ENCODE assay signal across 9 cellular contexts in genomic region chr17:61393904-61394629, GRCh38. TPM values are rescaled to one million over a fixed set of nuclear protein-coding genes. Genes with fewer than 3 reads are reported as not detected.
A peak's percentile ranks its signal among the peaks of the same experiment; 100 is the strongest.
DNase-seq lines count a peak whose midpoint lies in the region; ATAC-seq and TF ChIP-seq lines count a peak whose summit lies in the region.
"Had no signal": no experiment of that assay in that cellular context is flagged by ENCODE, and none has a peak within 500 bp of the region (broad histone marks: within the 10 kb centered on the region; RNA-seq: fewer than 3 reads in every experiment).

No MANE protein-coding gene starts in this region.

- H3K36me3 Mint-ChIP-seq in GM23338 (ENCODE audit: low read depth): no peaks in the 10 kb centered on the region; the same call in 2 of the 3 replicates

- H3K27ac Mint-ChIP-seq in GM23338: no peak overlapping the region

- H3K4me3 Mint-ChIP-seq in GM23338: peak overlapping the region; percentile 10; the same call in 1 of the 3 replicates

- peaks cover 8% of the 10 kb centered on the region; the same call in 2 of the 3 replicates for H3K9me3 Mint-ChIP-seq in GM23338

- H3K4me1 Mint-ChIP-seq in GM23338: peaks cover 15% of the 10 kb centered on the region

- H3K27me3 ChIP-seq in GM23338 (ENCODE audit: insufficient read depth) (peaks cover 71% of the 10 kb centered on the region), gastrocnemius medialis (peaks cover 35 to 37% (median 36%) of the 10 kb centered on the region in 3 donors)

- DNase-seq in GM23338 (ENCODE audit: low spot score): no peak
- DNase-seq in RPMI7951 (ENCODE audit: low read depth): peak; percentile 57
- peak; percentile 52 to 73 for DNase-seq in foreskin fibroblast
- DNase-seq in gastrocnemius medialis: no peak
- DNase-seq in activated gamma-delta T cell (lab: John Stamatoyannopoulos, UW): no peak
- no peak for DNase-seq in SW480 (ENCODE audit: low spot score)
- no peak for DNase-seq in DMS79 treated with DMSO at 0.1 percent for 48 hours (lab: John Stamatoyannopoulos, UW)
- DNase-seq: erythroblast had no signal

- in situ Hi-C loops in gastrocnemius medialis (cut with MboI; ENCODE audit: low sequenced_read_pairs in 4 of 4): loop anchor here (10.0 to 25.0 kb wide), 5 partner anchors 382 to 682 kb away; no protein-coding TSS in a partner anchor

- H3F3A ChIP-seq in GM23338 (replicated peaks; ENCODE audit: low read depth): no peaks in the 10 kb centered on the region

- TF ChIP-seq CTCF in GM23338 (conservative IDR thresholded peaks at IDR 0.05; ENCODE audit: low read depth in 2 of 2) (no peak), foreskin fibroblast (IDR thresholded peaks at IDR 0.05; ENCODE audit: low read depth, low read length) (no peak), gastrocnemius medialis (IDR thresholded peaks at IDR 0.05 in 4 of 5, conservative IDR thresholded peaks at IDR 0.05 in 1 of 5) (no peak)

- ATAC-seq in GM23338 (no peak), gastrocnemius medialis (no peak), HG02885 (IDR thresholded peaks at IDR 0.05; ENCODE audit: poor library complexity, unreplicated experiment) (no peak)

- no peak overlapping the region for H3K4me2 ChIP-seq in GM23338

- no peaks in the 10 kb centered on the region for H3K9me3 ChIP-seq in gastrocnemius medialis

- no peaks in the 10 kb centered on the region for H3K79me2 ChIP-seq in GM23338 (replicated peaks; ENCODE audit: insufficient read depth)

- H3K4me3 ChIP-seq in GM23338 (no peak overlapping the region), foreskin fibroblast (ENCODE audit: low read depth in 1 of 2, low read length in 2 of 2) (no peak overlapping the region), gastrocnemius medialis (no peak overlapping the region)

- no peak overlapping the region for H2AFZ ChIP-seq in GM23338

- no peaks in the 10 kb centered on the region for H3K36me3 ChIP-seq in GM23338 (ENCODE audit: insufficient read depth)
- no peaks in the 10 kb centered on the region for H3K36me3 ChIP-seq in gastrocnemius medialis

- TF ChIP-seq POLR2A in gastrocnemius medialis (IDR thresholded peaks at IDR 0.05): no peak

- H3K27ac ChIP-seq in GM23338 (ENCODE audit: low read depth): no peak overlapping the region
- peak overlapping the region in 3 of 4 donors; percentile 8 to 24 (median 19) for H3K27ac ChIP-seq in gastrocnemius medialis

- intact Hi-C loops in gastrocnemius medialis (cut with DNase I; ENCODE audit: low total_unique reads): loop anchor here (5.0 to 10.0 kb wide), 3 partner anchors 137 to 392 kb away; no protein-coding TSS in a partner anchor

- peaks cover 64% of the 10 kb centered on the region for H3K27me3 Mint-ChIP-seq in GM23338 (ENCODE audit: insufficient read depth, low read depth, poor library complexity)

- no peaks in the 10 kb centered on the region for H3K9me2 ChIP-seq in GM23338 (ENCODE audit: insufficient read depth)

- no peaks in the 10 kb centered on the region; the same call in 1 of the 2 replicates for H3K4me1 ChIP-seq in GM23338 (ENCODE audit: insufficient read depth)
- peaks cover 20% of the 10 kb centered on the region in 2 donors for H3K4me1 ChIP-seq in gastrocnemius medialis

- peaks cover 9% of the 10 kb centered on the region; the same call in 1 of the 2 replicates for H4K20me1 ChIP-seq in GM23338 (replicated peaks; ENCODE audit: insufficient read depth)

TF ChIP-seq in GM23338, 12 proteins besides CTCF, POLR2A, EP300 and RAD21:
- TF ChIP-seq STAT1 (IDR thresholded peaks at IDR 0.05; ENCODE audit: unreplicated experiment) (no peak), ZNF114 (CRISPR knock-in tag; IDR thresholded peaks at IDR 0.05) (no peak), ZNF331 (CRISPR knock-in tag; IDR thresholded peaks at IDR 0.05; ENCODE audit: low read depth) (no peak), CREB1 (CRISPR knock-in tag; IDR thresholded peaks at IDR 0.05; ENCODE audit: low read depth) (no peak), JUNB (IDR thresholded peaks at IDR 0.05; ENCODE audit: unreplicated experiment) (no peak), NANOG (IDR thresholded peaks at IDR 0.05; ENCODE audit: borderline replicate concordance) (no peak)
- TF ChIP-seq, protein P1, sequence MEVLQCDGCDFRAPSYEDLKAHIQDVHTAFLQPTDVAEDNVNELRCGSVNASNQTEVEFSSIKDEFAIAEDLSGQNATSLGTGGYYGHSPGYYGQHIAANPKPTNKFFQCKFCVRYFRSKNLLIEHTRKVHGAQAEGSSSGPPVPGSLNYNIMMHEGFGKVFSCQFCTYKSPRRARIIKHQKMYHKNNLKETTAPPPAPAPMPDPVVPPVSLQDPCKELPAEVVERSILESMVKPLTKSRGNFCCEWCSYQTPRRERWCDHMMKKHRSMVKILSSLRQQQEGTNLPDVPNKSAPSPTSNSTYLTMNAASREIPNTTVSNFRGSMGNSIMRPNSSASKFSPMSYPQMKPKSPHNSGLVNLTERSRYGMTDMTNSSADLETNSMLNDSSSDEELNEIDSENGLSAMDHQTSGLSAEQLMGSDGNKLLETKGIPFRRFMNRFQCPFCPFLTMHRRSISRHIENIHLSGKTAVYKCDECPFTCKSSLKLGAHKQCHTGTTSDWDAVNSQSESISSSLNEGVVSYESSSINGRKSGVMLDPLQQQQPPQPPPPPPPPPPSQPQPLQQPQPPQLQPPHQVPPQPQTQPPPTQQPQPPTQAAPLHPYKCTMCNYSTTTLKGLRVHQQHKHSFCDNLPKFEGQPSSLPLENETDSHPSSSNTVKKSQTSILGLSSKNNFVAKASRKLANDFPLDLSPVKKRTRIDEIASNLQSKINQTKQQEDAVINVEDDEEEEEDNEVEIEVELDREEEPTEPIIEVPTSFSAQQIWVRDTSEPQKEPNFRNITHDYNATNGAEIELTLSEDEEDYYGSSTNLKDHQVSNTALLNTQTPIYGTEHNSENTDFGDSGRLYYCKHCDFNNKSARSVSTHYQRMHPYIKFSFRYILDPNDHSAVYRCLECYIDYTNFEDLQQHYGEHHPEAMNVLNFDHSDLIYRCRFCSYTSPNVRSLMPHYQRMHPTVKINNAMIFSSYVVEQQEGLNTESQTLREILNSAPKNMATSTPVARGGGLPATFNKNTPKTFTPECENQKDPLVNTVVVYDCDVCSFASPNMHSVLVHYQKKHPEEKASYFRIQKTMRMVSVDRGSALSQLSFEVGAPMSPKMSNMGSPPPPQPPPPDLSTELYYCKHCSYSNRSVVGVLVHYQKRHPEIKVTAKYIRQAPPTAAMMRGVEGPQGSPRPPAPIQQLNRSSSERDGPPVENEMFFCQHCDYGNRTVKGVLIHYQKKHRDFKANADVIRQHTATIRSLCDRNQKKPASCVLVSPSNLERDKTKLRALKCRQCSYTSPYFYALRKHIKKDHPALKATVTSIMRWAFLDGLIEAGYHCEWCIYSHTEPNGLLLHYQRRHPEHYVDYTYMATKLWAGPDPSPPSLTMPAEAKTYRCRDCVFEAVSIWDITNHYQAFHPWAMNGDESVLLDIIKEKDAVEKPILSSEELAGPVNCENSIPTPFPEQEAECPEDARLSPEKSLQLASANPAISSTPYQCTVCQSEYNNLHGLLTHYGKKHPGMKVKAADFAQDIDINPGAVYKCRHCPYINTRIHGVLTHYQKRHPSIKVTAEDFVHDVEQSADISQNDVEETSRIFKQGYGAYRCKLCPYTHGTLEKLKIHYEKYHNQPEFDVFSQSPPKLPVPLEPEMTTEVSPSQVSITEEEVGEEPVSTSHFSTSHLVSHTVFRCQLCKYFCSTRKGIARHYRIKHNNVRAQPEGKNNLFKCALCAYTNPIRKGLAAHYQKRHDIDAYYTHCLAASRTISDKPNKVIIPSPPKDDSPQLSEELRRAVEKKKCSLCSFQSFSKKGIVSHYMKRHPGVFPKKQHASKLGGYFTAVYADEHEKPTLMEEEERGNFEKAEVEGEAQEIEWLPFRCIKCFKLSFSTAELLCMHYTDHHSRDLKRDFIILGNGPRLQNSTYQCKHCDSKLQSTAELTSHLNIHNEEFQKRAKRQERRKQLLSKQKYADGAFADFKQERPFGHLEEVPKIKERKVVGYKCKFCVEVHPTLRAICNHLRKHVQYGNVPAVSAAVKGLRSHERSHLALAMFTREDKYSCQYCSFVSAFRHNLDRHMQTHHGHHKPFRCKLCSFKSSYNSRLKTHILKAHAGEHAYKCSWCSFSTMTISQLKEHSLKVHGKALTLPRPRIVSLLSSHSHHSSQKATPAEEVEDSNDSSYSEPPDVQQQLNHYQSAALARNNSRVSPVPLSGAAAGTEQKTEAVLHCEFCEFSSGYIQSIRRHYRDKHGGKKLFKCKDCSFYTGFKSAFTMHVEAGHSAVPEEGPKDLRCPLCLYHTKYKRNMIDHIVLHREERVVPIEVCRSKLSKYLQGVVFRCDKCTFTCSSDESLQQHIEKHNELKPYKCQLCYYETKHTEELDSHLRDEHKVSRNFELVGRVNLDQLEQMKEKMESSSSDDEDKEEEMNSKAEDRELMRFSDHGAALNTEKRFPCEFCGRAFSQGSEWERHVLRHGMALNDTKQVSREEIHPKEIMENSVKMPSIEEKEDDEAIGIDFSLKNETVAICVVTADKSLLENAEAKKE (CRISPR knock-in tag; IDR thresholded peaks at IDR 0.05): no peak

RNA-seq across cellular contexts. Expression of gene TBX2, which starts 5.6 kb away (rescaled TPM):
- total RNA-seq in GM23338 (2014; rRNA removed; shearing (Covaris generic)): not detected in 2 replicates
- 0.10 TPM in 1 of 2 replicates, not detected in the other for polyA plus RNA-seq in GM23338 (2016; fragmentation: Nextera tagmentation; extraction: Ambion mirVana)
- total RNA-seq in RPMI7951 (2014; rRNA removed; shearing (Covaris generic)): 20.9 and 24.9 TPM in 2 replicates
- total RNA-seq in gastrocnemius medialis: 10 to 100 TPM in 1 of 4 donors, 1 to 10 TPM in 3; 4.2 to 10.4 (median 6.4) TPM

RNA-seq across cellular contexts. Expression of gene TBX4, which starts 58.2 kb away (rescaled TPM):
- total RNA-seq in GM23338 (2014; rRNA removed; shearing (Covaris generic)): not detected in 2 replicates
- not detected in 2 replicates for polyA plus RNA-seq in GM23338 (2016; fragmentation: Nextera tagmentation; extraction: Ambion mirVana)
- total RNA-seq in RPMI7951 (2014; rRNA removed; shearing (Covaris generic)): not detected in 2 replicates
- not detected for total RNA-seq in gastrocnemius medialis

Comparison
In these comparisons a context has a peak if more than half of its experiments do, and no peak if none do; other contexts are left out.
1. DNase-seq: peak in RPMI7951 (single experiment) and foreskin fibroblast (2 of 2); none in GM23338 (single experiment), gastrocnemius medialis (0 of 2), activated gamma-delta T cell (single experiment), SW480 (single experiment) and DMS79 treated with DMSO at 0.1 percent for 48 hours (single experiment).